In genomic region chr20:57652865-57653545, GRCh38 we compare ENCODE assay signal across 1 cellular context.
A peak's percentile ranks its signal among the peaks of the same experiment; 100 is the strongest.
TF ChIP-seq lines count a peak whose summit lies in the region.

No MANE protein-coding gene starts in this region.

TF ChIP-seq in GM12878, 131 proteins besides CTCF, POLR2A, EP300 and RAD21:
- TF ChIP-seq SMC3 (IDR thresholded peaks at IDR 0.05; ENCODE audit: borderline replicate concordance, low read length) (0 out of 2 replicates have a peak, but pooled peaks have one; percentile 24), PKNOX1 (IDR thresholded peaks at IDR 0.05) (no peak), SUZ12 (IDR thresholded peaks at IDR 0.05; ENCODE audit: unreplicated experiment) (no peak)
